7 cellular contexts compared by ENCODE assay signal in the genomic region with DNA sequence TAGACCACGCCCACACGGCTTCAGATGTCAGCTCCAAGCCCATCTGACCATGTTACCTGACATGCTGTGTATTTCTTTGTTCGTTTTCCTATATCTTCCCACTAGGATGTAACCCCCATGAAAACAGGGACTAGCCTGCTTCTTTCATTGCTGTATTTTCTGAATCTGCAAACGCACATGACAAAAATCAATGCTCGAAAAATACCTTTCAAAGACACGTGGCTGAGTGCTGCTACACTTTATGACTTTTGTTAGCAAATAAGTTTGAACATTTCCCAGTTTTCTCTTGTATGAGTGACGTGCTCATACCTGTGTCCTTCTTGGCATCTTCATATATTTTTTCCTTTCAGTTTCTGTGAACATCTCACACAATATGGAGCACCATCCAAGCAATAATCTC.
"Had no signal": no experiment of that assay in that cellular context is flagged by ENCODE, and none has a peak within 500 bp of the region (broad histone marks: within the 10 kb centered on the region; RNA-seq: fewer than 3 reads in every experiment).

No MANE protein-coding gene starts in this region.

- DNase-seq: IMR-90, KBM-7, KG1 had no signal

- ATAC-seq: K562 had no signal

- FAIRE-seq: HTR-8/SVneo, K562 had no signal

- H3K27ac ChIP-seq: HL-60, KMS-11 had no signal

- H3K9ac ChIP-seq: KMS-11 had no signal

- H3K4me2 ChIP-seq: KMS-11 had no signal

- H3K4me3 ChIP-seq: K562 had no signal
